8 cellular contexts compared by ENCODE assay signal in the genomic region with DNA sequence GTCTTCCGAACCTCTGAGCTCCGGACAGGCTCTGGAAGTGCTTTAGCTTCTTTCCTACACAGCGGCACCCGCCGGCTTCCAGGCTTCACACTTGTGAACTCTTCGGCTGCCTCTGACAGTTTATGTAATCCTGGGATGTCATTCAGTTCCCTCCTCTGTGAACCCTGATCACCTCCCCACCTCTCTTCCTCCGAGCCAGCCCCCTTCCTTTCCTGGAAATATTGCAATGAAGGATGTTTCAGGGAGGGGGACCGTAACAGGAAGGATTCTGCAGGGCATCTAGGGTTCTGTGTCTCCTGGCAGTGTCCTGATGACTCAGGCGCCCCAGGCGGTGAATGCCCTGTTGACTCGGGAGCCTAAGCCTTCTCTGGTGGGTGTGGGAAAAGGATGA. TPM values are rescaled to one million over a fixed set of nuclear protein-coding genes. Genes with fewer than 3 reads are reported as not detected.
DNase-seq lines count a peak whose midpoint lies in the region; ATAC-seq lines count a peak whose summit lies in the region.

Gene CD14, minus strand, starts transcription at position 95 of the 391 bp plus-strand sequence. CDS start 104 bp downstream, outside the sequence.

- H3K36me3 ChIP-seq in BLaER1: peaks cover 7% of the 10 kb centered on the region; the same call in 1 of the 2 replicates
- H3K36me3 ChIP-seq in naive thymus-derived CD4-positive, alpha-beta T cell (ENCODE audit: control insufficient read depth in 2 of 3, insufficient read depth in 3 of 3, low read length in 3 of 3): no peaks in the 10 kb centered on the region

- peak within 1 kb of the TSS; percentile 89 to 99 (median 92) for H3K4me3 Mint-ChIP-seq in naive thymus-derived CD4-positive, alpha-beta T cell

- H3K4me3 ChIP-seq in BLaER1: peak within 1 kb of the TSS; percentile 39; the same call in 1 of the 2 replicates
- H3K4me3 ChIP-seq in naive thymus-derived CD4-positive, alpha-beta T cell (ENCODE audit: low read length): peak within 1 kb of the TSS; percentile 87

- peak; percentile 70 for DNase-seq in SW480 (ENCODE audit: low spot score)
- DNase-seq in naive thymus-derived CD4-positive, alpha-beta T cell: no peak
- no peak for DNase-seq in T-helper 9 cell
- DNase-seq in COR-L47 (lab: John Stamatoyannopoulos, UW): no peak

- peaks cover 0 to 3% (median 0%) of the 10 kb centered on the region in 5 donors for H3K36me3 Mint-ChIP-seq in naive thymus-derived CD4-positive, alpha-beta T cell

- peaks cover 17 to 37% (median 18%) of the 10 kb centered on the region in 7 donors for H3K4me1 Mint-ChIP-seq in naive thymus-derived CD4-positive, alpha-beta T cell

- peak within 1 kb of the TSS; percentile 29 to 88 (median 79) for H3K27ac Mint-ChIP-seq in naive thymus-derived CD4-positive, alpha-beta T cell

- H3K9me3 Mint-ChIP-seq in naive thymus-derived CD4-positive, alpha-beta T cell: peaks cover 0 to 3% (median 0%) of the 10 kb centered on the region in 11 donors

- H3K9ac ChIP-seq in BLaER1: no peak within 1 kb of the TSS

- no peak within 1 kb of the TSS for H3K27ac ChIP-seq in BLaER1
- H3K27ac ChIP-seq in naive thymus-derived CD4-positive, alpha-beta T cell (ENCODE audit: low read depth, low read length): peak within 1 kb of the TSS; percentile 41

- peaks cover 47% of the 10 kb centered on the region for H3K27me3 ChIP-seq in BLaER1
- H3K27me3 ChIP-seq in naive thymus-derived CD4-positive, alpha-beta T cell (ENCODE audit: control insufficient read depth in 2 of 2, insufficient read depth in 2 of 2, low read length in 2 of 2): no peaks in the 10 kb centered on the region

- POLR2A ChIA-PET in naive thymus-derived CD4-positive, alpha-beta T cell (lab: Charles Lee): interaction anchor here (0.6 to 4.2 kb wide), 10 partner anchors 14 to 1341 kb away, joined by 3 to 34 read pairs (median 4); partner anchors contain the start of genes ANKHD1, EIF4EBP3, IK and NDUFA2

- H3K9me3 ChIP-seq in BLaER1: peaks cover 38% of the 10 kb centered on the region
- no peaks in the 10 kb centered on the region for H3K9me3 ChIP-seq in naive thymus-derived CD4-positive, alpha-beta T cell (ENCODE audit: control insufficient read depth in 2 of 3, low read length in 3 of 3)

- CTCF ChIA-PET in naive thymus-derived CD4-positive, alpha-beta T cell (lab: Charles Lee): interaction anchor here (1.0 to 1.6 kb wide), 5 partner anchors 13 to 267 kb away, joined by 3 to 7 read pairs (median 4); partner anchors contain the start of genes IK and NDUFA2

- H3K27me3 Mint-ChIP-seq in naive thymus-derived CD4-positive, alpha-beta T cell: peaks cover 0 to 26% (median 0%) of the 10 kb centered on the region in 5 donors

- peak within 1 kb of the TSS; percentile 27; the same call in 1 of the 2 replicates for H3K4me2 ChIP-seq in BLaER1

- ATAC-seq in GM21390 (IDR thresholded peaks at IDR 0.05; ENCODE audit: unreplicated experiment) (peak; percentile 5), esophagus mucosa (peak; percentile 61), HG03469 (IDR thresholded peaks at IDR 0.05; ENCODE audit: unreplicated experiment) (no peak)
- peak; percentile 35 for ATAC-seq in naive thymus-derived CD4-positive, alpha-beta T cell

- intact Hi-C loops in naive thymus-derived CD4-positive, alpha-beta T cell (cut with micrococcal nuclease): no loop called here

- no peaks in the 10 kb centered on the region for H4K20me1 ChIP-seq in BLaER1

- no peaks in the 10 kb centered on the region for H3K4me1 ChIP-seq in BLaER1
- peaks cover 0 to 9% of the 10 kb centered on the region in 2 donors for H3K4me1 ChIP-seq in naive thymus-derived CD4-positive, alpha-beta T cell (ENCODE audit: control insufficient read depth in 2 of 2, insufficient read depth in 2 of 2, low read length in 2 of 2)

RNA-seq across cellular contexts. Expression of gene CD14, which starts in this region (rescaled TPM):
- 6.7 TPM for total RNA-seq in esophagus mucosa
- 100 to 1,000 TPM in 1 of 5 experiments, 10 to 100 TPM in 2, 1 to 10 TPM in 1, under 1 TPM in 1; 0.56 to 198 (median 10.1) TPM for total RNA-seq in naive thymus-derived CD4-positive, alpha-beta T cell
- 1 to 10 TPM; 2.5 to 2.9 TPM for polyA plus RNA-seq in naive thymus-derived CD4-positive, alpha-beta T cell
